ENCODE assay signal across 13 cellular contexts in genomic region chr6:130776287-130776925, GRCh38. TPM values are rescaled to one million over a fixed set of nuclear protein-coding genes. Genes with fewer than 3 reads are reported as not detected.
A peak's percentile ranks its signal among the peaks of the same experiment; 100 is the strongest.
DNase-seq lines count a peak whose midpoint lies in the region; ATAC-seq and TF ChIP-seq lines count a peak whose summit lies in the region.
"Had no signal": no experiment of that assay in that cellular context is flagged by ENCODE, and none has a peak within 500 bp of the region (broad histone marks: within the 10 kb centered on the region; RNA-seq: fewer than 3 reads in every experiment).

No MANE protein-coding gene starts in this region.

- H3K4me3 ChIP-seq in BLaER1 = no peak overlapping the region
- H3K4me3 ChIP-seq in KMS-11 (IDR thresholded peaks at IDR 0.05; ENCODE audit: insufficient read depth, low read depth, low read length) = no peak overlapping the region
- H3K4me3 ChIP-seq in A673 (ENCODE audit: low read depth, low read length, poor library complexity, severe bottlenecking) = no peak overlapping the region
- H3K4me3 ChIP-seq: esophagus muscularis mucosa, HAP-1, thoracic aorta had no signal

- CTCF ChIA-PET in A673 (lab: Charles Lee) = no interaction called here

- H3K9ac ChIP-seq in BLaER1 = no peak overlapping the region
- no peak overlapping the region for H3K9ac ChIP-seq in KMS-11

- H3K36me3 ChIP-seq in BLaER1 (no peaks in the 10 kb centered on the region), KMS-11 (ENCODE audit: insufficient read depth) (no peaks in the 10 kb centered on the region), A673 (ENCODE audit: insufficient read depth, low read length, poor library complexity, severe bottlenecking) (no peaks in the 10 kb centered on the region)
- H3K36me3 ChIP-seq: esophagus muscularis mucosa, HAP-1, thoracic aorta had no signal

- BruUV-seq in A673 (replicated peaks; lab: Mats Ljungman, UMichigan) = no TSS peak

- peak overlapping the region; percentile 20 for H3K4me2 ChIP-seq in BLaER1
- H3K4me2 ChIP-seq in KMS-11 = peak overlapping the region; percentile 33

- no peaks in the 10 kb centered on the region for H3K79me2 ChIP-seq in KMS-11 (ENCODE audit: insufficient read depth, low read depth)

- H3K27me3 ChIP-seq in BLaER1 (no peaks in the 10 kb centered on the region), KMS-11 (ENCODE audit: insufficient read depth, low read depth) (no peaks in the 10 kb centered on the region), A673 (replicated peaks; ENCODE audit: insufficient read depth, low read depth, low read length, poor library complexity) (no peaks in the 10 kb centered on the region)
- H3K27me3 ChIP-seq: esophagus muscularis mucosa had no signal

- no peak for TF ChIP-seq CTCF in KMS-11 (conservative IDR thresholded peaks at IDR 0.05; ENCODE audit: low read depth, low read length)
- no peak for TF ChIP-seq CTCF in A673 (conservative IDR thresholded peaks at IDR 0.05; ENCODE audit: low read depth, low read length)

- H3K27ac ChIP-seq in BLaER1 = no peak overlapping the region
- H3K27ac ChIP-seq in KMS-11 = no peak overlapping the region
- H3K27ac ChIP-seq in A673 (ENCODE audit: low read depth, low read length, poor library complexity, severe bottlenecking) = no peak overlapping the region
- H3K27ac ChIP-seq: esophagus muscularis mucosa, thoracic aorta had no signal

- POLR2A ChIA-PET in A673 (lab: Charles Lee; ENCODE audit: low non-redundant PET) = no interaction called here

- peak; percentile 55 for DNase-seq in GM19238 (ENCODE audit: insufficient read length, low spot score)
- DNase-seq in T-helper 9 cell = no peak
- no peak for DNase-seq in stimulated activated CD4-positive, alpha-beta T cell treated with anti-CD3 and anti-CD28 coated beads, Interleukin-12 subunit alpha, Interleukin-12 subunit beta, amount 100 ng/mL, for 4 hours
- DNase-seq in NCI-H526 (lab: John Stamatoyannopoulos, UW) = no peak
- DNase-seq in A673 (ENCODE audit: low spot score) = no peak
- DNase-seq: mesendoderm, T1000 had no signal

- H3K4me1 ChIP-seq in BLaER1 (peaks cover 20% of the 10 kb centered on the region), KMS-11 (ENCODE audit: low read depth, poor library complexity, severe bottlenecking) (peaks cover 19% of the 10 kb centered on the region), A673 (ENCODE audit: insufficient read depth, low read length, poor library complexity, severe bottlenecking) (no peaks in the 10 kb centered on the region)
- H3K4me1 ChIP-seq: HAP-1 had no signal

- ATAC-seq in HG02852 (IDR thresholded peaks at IDR 0.05; ENCODE audit: unreplicated experiment) = peak; percentile 95

- H4K20me1 ChIP-seq in BLaER1 (no peaks in the 10 kb centered on the region), KMS-11 (ENCODE audit: insufficient read depth) (no peaks in the 10 kb centered on the region)

- no peak overlapping the region for H2AFZ ChIP-seq in KMS-11 (ENCODE audit: low read depth)

- intact Hi-C loops in A673 (cut with micrococcal nuclease; ENCODE audit: unreplicated experiment) = no loop called here

- H3K9me3 ChIP-seq in BLaER1 (no peaks in the 10 kb centered on the region), A673 (ENCODE audit: low read depth, low read length, poor library complexity, severe bottlenecking) (no peaks in the 10 kb centered on the region)
- H3K9me3 ChIP-seq: esophagus muscularis mucosa, HAP-1, thoracic aorta had no signal

RNA-seq across cellular contexts. Expression of gene SMLR1, which starts 50.8 kb away (rescaled TPM):
- total RNA-seq in A673 (2021) = not detected in 2 replicates
- total RNA-seq: esophagus muscularis mucosa, thoracic aorta had no signal
